Comparison of ENCODE assay signal across 1 cellular context in the genomic region with DNA sequence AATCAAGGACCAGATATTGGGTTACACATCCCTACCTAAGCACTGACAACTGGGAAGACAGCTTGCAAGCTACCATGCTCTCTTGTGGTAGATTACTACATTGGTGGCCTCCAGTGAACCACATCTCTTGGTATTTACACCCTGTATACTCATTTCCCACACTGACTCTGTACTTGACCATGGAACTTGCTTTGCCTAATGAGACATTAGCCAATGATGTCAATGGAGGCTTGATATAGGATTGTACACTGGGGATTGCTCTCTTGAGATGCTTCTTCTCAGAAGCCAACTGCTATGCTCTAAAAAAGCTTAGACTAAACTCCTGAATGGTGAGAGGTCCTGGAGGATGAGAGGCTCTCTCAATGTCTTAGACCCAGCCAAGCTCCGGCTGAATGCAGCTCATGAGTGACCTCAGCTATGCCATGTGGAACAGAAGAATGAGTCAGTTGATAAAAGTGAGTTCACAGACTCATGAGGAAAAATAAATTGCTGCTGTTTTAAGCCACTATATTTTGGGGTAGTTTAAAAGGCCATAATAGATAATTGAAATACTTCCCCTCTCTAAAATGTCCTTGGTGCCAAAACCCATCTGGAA.
TF ChIP-seq lines count a peak whose summit lies in the region.

No MANE protein-coding gene starts in this region.

TF ChIP-seq in SK-N-SH, 30 proteins besides CTCF, POLR2A, EP300 and RAD21 (continued from another document):
- no peak for TF ChIP-seq EZH2phosphoT487 (IDR thresholded peaks at IDR 0.05; ENCODE audit: borderline replicate concordance, low read depth)
